Comparison of ENCODE assay signal across 1 cellular context in the genomic region with DNA sequence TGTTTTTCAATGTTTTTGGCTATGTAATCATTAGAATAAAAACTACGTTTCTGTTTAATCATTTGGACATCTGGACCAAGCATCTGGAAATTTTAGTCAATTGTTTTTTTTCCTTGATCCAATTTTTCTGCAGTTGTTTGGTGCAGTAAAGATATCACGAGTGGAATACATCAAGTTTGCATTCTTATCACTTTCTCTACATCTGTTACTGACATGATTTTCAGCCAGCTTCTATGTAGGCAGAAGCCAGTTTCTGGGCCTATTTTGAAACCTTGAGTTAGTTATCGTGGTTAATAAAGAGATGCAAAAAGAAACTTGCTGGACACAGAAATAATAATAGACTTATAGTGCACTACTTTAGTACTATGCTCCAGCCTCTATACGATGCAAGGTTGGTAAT.
TF ChIP-seq lines count a peak whose summit lies in the region.

No MANE protein-coding gene starts in this region.

TF ChIP-seq in SK-N-SH, 30 proteins besides CTCF, POLR2A, EP300 and RAD21 (continued from another document):
- TF ChIP-seq, protein P1, sequence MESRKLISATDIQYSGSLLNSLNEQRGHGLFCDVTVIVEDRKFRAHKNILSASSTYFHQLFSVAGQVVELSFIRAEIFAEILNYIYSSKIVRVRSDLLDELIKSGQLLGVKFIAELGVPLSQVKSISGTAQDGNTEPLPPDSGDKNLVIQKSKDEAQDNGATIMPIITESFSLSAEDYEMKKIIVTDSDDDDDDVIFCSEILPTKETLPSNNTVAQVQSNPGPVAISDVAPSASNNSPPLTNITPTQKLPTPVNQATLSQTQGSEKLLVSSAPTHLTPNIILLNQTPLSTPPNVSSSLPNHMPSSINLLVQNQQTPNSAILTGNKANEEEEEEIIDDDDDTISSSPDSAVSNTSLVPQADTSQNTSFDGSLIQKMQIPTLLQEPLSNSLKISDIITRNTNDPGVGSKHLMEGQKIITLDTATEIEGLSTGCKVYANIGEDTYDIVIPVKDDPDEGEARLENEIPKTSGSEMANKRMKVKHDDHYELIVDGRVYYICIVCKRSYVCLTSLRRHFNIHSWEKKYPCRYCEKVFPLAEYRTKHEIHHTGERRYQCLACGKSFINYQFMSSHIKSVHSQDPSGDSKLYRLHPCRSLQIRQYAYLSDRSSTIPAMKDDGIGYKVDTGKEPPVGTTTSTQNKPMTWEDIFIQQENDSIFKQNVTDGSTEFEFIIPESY (IDR thresholded peaks at IDR 0.05; ENCODE audit: borderline replicate concordance, low read depth), result no peak
